In genomic region chr7:151485006-151485732, GRCh38 we compare ENCODE assay signal across 1 cellular context.
TF ChIP-seq lines count a peak whose summit lies in the region.

No MANE protein-coding gene starts in this region.

TF ChIP-seq in GM12878, 131 proteins besides CTCF, POLR2A, EP300 and RAD21:
- TF ChIP-seq EZH2 (IDR thresholded peaks at IDR 0.05; ENCODE audit: borderline replicate concordance, control insufficient read depth, low read depth, low read length) (no peak), STAT1 (conservative IDR thresholded peaks at IDR 0.05) (no peak), RUNX3 (IDR thresholded peaks at IDR 0.05; ENCODE audit: low read length) (peak; percentile 4; the same call in 1 of the 2 replicates), YBX1 (IDR thresholded peaks at IDR 0.05) (no peak), BHLHE40 (IDR thresholded peaks at IDR 0.05; ENCODE audit: borderline replicate concordance in 1 of 2, low read depth in 2 of 2, low read length in 1 of 2) (no peak), ATF2 (IDR thresholded peaks at IDR 0.05; ENCODE audit: low read length) (0 out of 2 replicates have a peak, but pooled peaks have one; percentile 21), NR2C2 (IDR thresholded peaks at IDR 0.05; ENCODE audit: borderline replicate concordance, control insufficient read depth, insufficient read length, low read depth) (no peak), ZNF592 (IDR thresholded peaks at IDR 0.05) (no peak), TCF7 (IDR thresholded peaks at IDR 0.05; ENCODE audit: borderline replicate concordance) (peak; percentile 69), YY1 (IDR thresholded peaks at IDR 0.05; ENCODE audit: low read depth, low read length) (peak; percentile 79), MEF2A (IDR thresholded peaks at IDR 0.05; ENCODE audit: insufficient read depth, low read depth, low read length) (peak; percentile 74; the same call in 1 of the 2 replicates), MTA3 (IDR thresholded peaks at IDR 0.05; ENCODE audit: borderline replicate concordance, low read length) (peak; percentile 58; the same call in 1 of the 2 replicates), NRF1 (conservative IDR thresholded peaks at IDR 0.05; ENCODE audit: low read depth, low read length) (no peak), SPI1 (IDR thresholded peaks at IDR 0.05; ENCODE audit: borderline replicate concordance, insufficient read depth, low read depth, low read length) (0 out of 2 replicates have a peak, but pooled peaks have one; percentile 21), BMI1 (IDR thresholded peaks at IDR 0.05; ENCODE audit: borderline replicate concordance) (no peak), TBL1XR1 (IDR thresholded peaks at IDR 0.05; ENCODE audit: low read depth, low read length) (no peak)
